17 cellular contexts compared by ENCODE assay signal in the genomic region with DNA sequence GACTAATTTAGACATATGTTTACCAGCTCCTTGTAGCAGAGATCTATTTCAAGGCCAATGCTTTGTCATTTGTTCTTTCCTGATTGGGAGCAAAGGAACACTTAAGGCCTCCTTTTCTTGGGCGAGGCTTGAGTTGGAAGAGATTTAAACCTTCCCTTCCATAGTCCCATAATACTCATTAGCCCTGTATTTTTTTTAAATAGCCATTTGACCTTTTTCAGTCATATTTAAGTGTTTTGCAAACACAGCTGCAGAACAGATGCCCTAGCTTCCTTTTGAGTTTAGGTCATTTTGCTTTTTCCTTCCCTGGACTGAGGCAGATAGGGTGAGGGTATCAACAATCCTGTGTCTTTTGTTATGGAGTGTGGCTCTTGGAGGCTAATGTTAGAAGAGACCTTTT.
"Had no signal": no experiment of that assay in that cellular context is flagged by ENCODE, and none has a peak within 500 bp of the region (broad histone marks: within the 10 kb centered on the region; RNA-seq: fewer than 3 reads in every experiment).

No MANE protein-coding gene starts in this region.

- H3K4me3 ChIP-seq: coronary artery, thoracic aorta had no signal

- DNase-seq: activated CD8-positive, alpha-beta memory T cell treated with anti-CD3 and anti-CD28 coated beads for 24 hours; activated gamma-delta T cell treated with Interleukin-2 at 50 U/mL for 16 hours; activated naive CD8-positive, alpha-beta T cell treated with anti-CD3 and anti-CD28 coated beads for 36 hours; central memory CD4-positive, alpha-beta T cell; effector memory CD8-positive, alpha-beta T cell; nucleus accumbens; posterior cingulate gyrus; retina; stimulated activated CD4-positive, alpha-beta T cell treated with anti-CD3 and anti-CD28 coated beads, Interleukin-12 subunit alpha, Interleukin-12 subunit beta, amount 100 ng/mL, for 4 hours; stimulated activated CD4-positive, alpha-beta T cell treated with anti-CD3 and anti-CD28 coated beads, Interleukin-2, amount 100 ng/mL, for 24 hours; T-helper 17 cell had no signal

- H3K9me3 Mint-ChIP-seq: activated CD4-positive, alpha-beta T cell treated with anti-CD3 and anti-CD28 coated beads, Interleukin-2, amount 10 ng/mL, durations not matched to agents 24 days and 14 days; activated naive CD8-positive, alpha-beta T cell treated with anti-CD3 and anti-CD28 coated beads for 36 hours; brain; nephron had no signal

- H3K4me3 Mint-ChIP-seq: activated CD4-positive, alpha-beta T cell treated with anti-CD3 and anti-CD28 coated beads, Interleukin-2, amount 10 ng/mL, durations not matched to agents 24 days and 14 days; activated naive CD8-positive, alpha-beta T cell treated with anti-CD3 and anti-CD28 coated beads for 36 hours; brain; effector memory CD8-positive, alpha-beta T cell; nephron; T-helper 17 cell; WTC11 had no signal

- H3K4me1 Mint-ChIP-seq: brain, WTC11 had no signal

- ATAC-seq: effector memory CD8-positive, alpha-beta T cell; WTC11 had no signal

- H3K27ac Mint-ChIP-seq: activated CD4-positive, alpha-beta T cell treated with anti-CD3 and anti-CD28 coated beads, Interleukin-2, amount 10 ng/mL, durations not matched to agents 24 days and 14 days; activated naive CD8-positive, alpha-beta T cell treated with anti-CD3 and anti-CD28 coated beads for 36 hours; effector memory CD8-positive, alpha-beta T cell; nephron; T-helper 17 cell had no signal

- H3K27me3 Mint-ChIP-seq: activated CD4-positive, alpha-beta T cell treated with anti-CD3 and anti-CD28 coated beads, Interleukin-2, amount 10 ng/mL, durations not matched to agents 24 days and 14 days; activated naive CD8-positive, alpha-beta T cell treated with anti-CD3 and anti-CD28 coated beads for 36 hours; effector memory CD8-positive, alpha-beta T cell; T-helper 17 cell had no signal
